In the genomic region with DNA sequence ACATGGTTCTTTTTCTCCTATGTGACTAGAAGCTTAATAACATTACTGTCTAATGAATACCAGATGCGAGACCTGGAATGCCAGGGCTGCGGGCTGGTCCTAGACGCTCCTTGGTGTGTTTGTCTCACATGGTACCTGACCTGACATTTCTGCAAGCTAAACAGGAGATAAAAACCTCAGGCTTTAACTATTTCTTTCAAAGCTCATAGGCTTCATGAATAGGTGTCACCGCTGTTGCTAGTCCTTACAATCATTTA, we compare ENCODE assay signal across 21 cellular contexts. TPM values are rescaled to one million over a fixed set of nuclear protein-coding genes. Genes with fewer than 3 reads are reported as not detected.
A peak's percentile ranks its signal among the peaks of the same experiment; 100 is the strongest.
DNase-seq lines count a peak whose midpoint lies in the region; ATAC-seq, FAIRE-seq and TF ChIP-seq lines count a peak whose summit lies in the region.
"Had no signal": no experiment of that assay in that cellular context is flagged by ENCODE, and none has a peak within 500 bp of the region (broad histone marks: within the 10 kb centered on the region; RNA-seq: fewer than 3 reads in every experiment).

No MANE protein-coding gene starts in this region.

- peaks cover 0 to 9% (median 0%) of the 10 kb centered on the region in 3 donors for H3K36me3 Mint-ChIP-seq in immature natural killer cell
- H3K36me3 Mint-ChIP-seq in activated T-cell treated with anti-CD3 and anti-CD28 coated beads, Interleukin-2, amount 50 U/mL, for 4 hours (ENCODE audit: insufficient read depth) = no peaks in the 10 kb centered on the region

- 11% methylated on average over 4 of the region's 4 CpGs for WGBS in SK-N-SH (ENCODE audit: low lambda C conversion rate)

- no peaks in the 10 kb centered on the region for H3K36me3 ChIP-seq in SK-N-SH (replicated peaks in 1 of 2; ENCODE audit: control insufficient read depth in 1 of 2, insufficient read depth in 2 of 2, low read length in 1 of 2)
- H3K36me3 ChIP-seq: BLaER1 treated with 17β-estradiol and CSF1 and Interleukin-3, amounts not matched to agents 10 nM and 100 nM had no signal

- no peak for TF ChIP-seq POLR2A in GM12892 (IDR thresholded peaks at IDR 0.05; ENCODE audit: low read depth, low read length)

- CTCF ChIA-PET in SK-N-SH (lab: Yijun Ruan, JAX) = no interaction called here

- H3K79me2 ChIP-seq in SK-N-SH (ENCODE audit: insufficient read depth) = no peaks in the 10 kb centered on the region

- H3K4me2 ChIP-seq in SK-N-SH = no peak overlapping the region

- H3K27me3 Mint-ChIP-seq in immature natural killer cell (ENCODE audit: low read depth in 3 of 3) = peaks cover 15 to 37% (median 23%) of the 10 kb centered on the region in 3 donors
- peaks cover 26% of the 10 kb centered on the region for H3K27me3 Mint-ChIP-seq in activated T-cell treated with anti-CD3 and anti-CD28 coated beads, Interleukin-2, amount 50 U/mL, for 4 hours (ENCODE audit: low read depth)

- H3K9me2 ChIP-seq in SK-N-SH = no peaks in the 10 kb centered on the region

- peak overlapping the region; percentile 64 to 91 (median 85) for H3K4me3 Mint-ChIP-seq in immature natural killer cell
- H3K4me3 Mint-ChIP-seq in activated T-cell treated with anti-CD3 and anti-CD28 coated beads, Interleukin-2, amount 50 U/mL, for 4 hours = no peak overlapping the region
- H3K4me3 Mint-ChIP-seq: HFFc6 had no signal

- H3K9ac ChIP-seq in SK-N-SH = no peak overlapping the region
- H3K9ac ChIP-seq: BLaER1 treated with 17β-estradiol and CSF1 and Interleukin-3, amounts not matched to agents 10 nM and 100 nM had no signal

- TF ChIP-seq EP300 in SK-N-SH (IDR thresholded peaks at IDR 0.05; ENCODE audit: borderline replicate concordance in 1 of 2, low read depth in 1 of 2, low read length in 1 of 2) = no peak

- H3K9me3 Mint-ChIP-seq in immature natural killer cell = no peaks in the 10 kb centered on the region
- H3K9me3 Mint-ChIP-seq in activated T-cell treated with anti-CD3 and anti-CD28 coated beads, Interleukin-2, amount 50 U/mL, for 4 hours = no peaks in the 10 kb centered on the region
- H3K9me3 Mint-ChIP-seq: CD8-positive, alpha-beta memory T cell had no signal

- no peaks in the 10 kb centered on the region for H3K9me3 ChIP-seq in SK-N-SH

- POLR2A ChIA-PET in SK-N-SH (lab: Yijun Ruan, JAX) = no interaction called here

- H3K27ac ChIP-seq in SK-N-SH (ENCODE audit: low read depth in 2 of 2, low read length in 1 of 2) = no peak overlapping the region
- H3K27ac ChIP-seq: BLaER1 treated with 17β-estradiol and CSF1 and Interleukin-3, amounts not matched to agents 10 nM and 100 nM had no signal

- no peak for TF ChIP-seq RAD21 in SK-N-SH (IDR thresholded peaks at IDR 0.05; ENCODE audit: low read length)

- H3K27ac Mint-ChIP-seq in immature natural killer cell = peak overlapping the region in 3 of 6 donors; percentile 5 to 89 (median 39)
- H3K27ac Mint-ChIP-seq: CD8-positive, alpha-beta memory T cell; HFFc6 had no signal

- peaks cover 45 to 48% of the 10 kb centered on the region in 2 donors for H3K4me1 Mint-ChIP-seq in immature natural killer cell
- no peaks in the 10 kb centered on the region for H3K4me1 Mint-ChIP-seq in activated T-cell treated with anti-CD3 and anti-CD28 coated beads, Interleukin-2, amount 50 U/mL, for 4 hours (ENCODE audit: low read depth)

- H2AFZ ChIP-seq in SK-N-SH (ENCODE audit: low read depth) = no peak overlapping the region

- FAIRE-seq in GM12892 (lab: Jason Lieb, UNC) = no peak
- FAIRE-seq: D721Med, G401.6, GM12878, GM18507, K562 had no signal

- H3K27me3 ChIP-seq in SK-N-SH (ENCODE audit: insufficient read depth) = peaks cover 9% of the 10 kb centered on the region; the same call in 1 of the 2 replicates

- H3K4me3 ChIP-seq in SK-N-SH (ENCODE audit: low read depth in 2 of 2, low read length in 1 of 2) = no peak overlapping the region
- H3K4me3 ChIP-seq: BLaER1 treated with 17β-estradiol and CSF1 and Interleukin-3, amounts not matched to agents 10 nM and 100 nM; GM12878; K562 had no signal

- H3K4me1 ChIP-seq in SK-N-SH (ENCODE audit: control insufficient read depth in 1 of 2, insufficient read depth in 2 of 2, low read depth in 1 of 2, low read length in 1 of 2) = peaks cover 0 to 3% of the 10 kb centered on the region in 2 experiments; a peak in 1 of 4 replicates

- H3F3A ChIP-seq in SK-N-SH (replicated peaks; ENCODE audit: insufficient read depth) = no peaks in the 10 kb centered on the region

- DNase-seq in EL (peak; percentile 31), SK-N-SH (peak; percentile 64), immature natural killer cell (no peak), GM12892 (ENCODE audit: insufficient read length) (no peak), GM20000 (ENCODE audit: low spot score) (no peak)
- DNase-seq in activated effector memory CD4-positive, alpha-beta T cell treated with Interleukin-2 at 50 U/mL for 16 hours = no peak
- no peak for DNase-seq in activated T-cell treated with anti-CD3 and anti-CD28 coated beads, Interleukin-2, amount 50 U/mL, for 4 hours
- DNase-seq: ACHN; CD8-positive, alpha-beta memory T cell; DMS79; HFFc6; NCI-H1417 treated with DMSO at 0.1 percent for 48 hours; NCI-H748 treated with DMSO at 0.1 percent for 48 hours; PC-3 had no signal

- no peak for TF ChIP-seq CTCF in SK-N-SH (IDR thresholded peaks at IDR 0.05)
- TF ChIP-seq CTCF in GM20000 (IDR thresholded peaks at IDR 0.05; ENCODE audit: extremely low read depth, missing control alignments) = no peak

- no peaks in the 10 kb centered on the region for H4K20me1 ChIP-seq in SK-N-SH (ENCODE audit: insufficient read depth)
- H4K20me1 ChIP-seq: BLaER1 treated with 17β-estradiol and CSF1 and Interleukin-3, amounts not matched to agents 10 nM and 100 nM had no signal

- no peak for ATAC-seq in activated T-cell treated with anti-CD3 and anti-CD28 coated beads, Interleukin-2, amount 50 U/mL, for 4 hours
- ATAC-seq: PC-3 had no signal

TF ChIP-seq in SK-N-SH, 30 proteins besides CTCF, POLR2A, EP300 and RAD21 (continues in another document):
- TF ChIP-seq CHD2 (IDR thresholded peaks at IDR 0.05; ENCODE audit: low read length, partially characterized antibody) (no peak), SMC3 (IDR thresholded peaks at IDR 0.05; ENCODE audit: low read depth, low read length) (no peak), RFX5 (IDR thresholded peaks at IDR 0.05; ENCODE audit: low read length) (no peak), TEAD4 (IDR thresholded peaks at IDR 0.05; ENCODE audit: borderline replicate concordance, insufficient read depth) (no peak), TCF12 (IDR thresholded peaks at IDR 0.05) (peak; percentile 33; the same call in 1 of the 2 replicates), POLR2AphosphoS5 (IDR thresholded peaks at IDR 0.05; ENCODE audit: low read depth, low read length) (no peak), RXRA (IDR thresholded peaks at IDR 0.05; ENCODE audit: borderline replicate concordance, low read depth) (no peak), RCOR1 (IDR thresholded peaks at IDR 0.05; ENCODE audit: low read length) (peak; percentile 51; the same call in 1 of the 2 replicates), FOXM1 (IDR thresholded peaks at IDR 0.05; ENCODE audit: low read depth) (no peak), SIN3A (IDR thresholded peaks at IDR 0.05; ENCODE audit: borderline replicate concordance, low read depth, low read length) (no peak), MXI1 (IDR thresholded peaks at IDR 0.05; ENCODE audit: low read depth, low read length) (no peak), FOSL2 (IDR thresholded peaks at IDR 0.05; ENCODE audit: borderline replicate concordance, low read depth) (no peak), NFIC (IDR thresholded peaks at IDR 0.05; ENCODE audit: borderline replicate concordance) (no peak), GABPA (IDR thresholded peaks at IDR 0.05; ENCODE audit: low read depth) (no peak)
- TF ChIP-seq, protein P1, sequence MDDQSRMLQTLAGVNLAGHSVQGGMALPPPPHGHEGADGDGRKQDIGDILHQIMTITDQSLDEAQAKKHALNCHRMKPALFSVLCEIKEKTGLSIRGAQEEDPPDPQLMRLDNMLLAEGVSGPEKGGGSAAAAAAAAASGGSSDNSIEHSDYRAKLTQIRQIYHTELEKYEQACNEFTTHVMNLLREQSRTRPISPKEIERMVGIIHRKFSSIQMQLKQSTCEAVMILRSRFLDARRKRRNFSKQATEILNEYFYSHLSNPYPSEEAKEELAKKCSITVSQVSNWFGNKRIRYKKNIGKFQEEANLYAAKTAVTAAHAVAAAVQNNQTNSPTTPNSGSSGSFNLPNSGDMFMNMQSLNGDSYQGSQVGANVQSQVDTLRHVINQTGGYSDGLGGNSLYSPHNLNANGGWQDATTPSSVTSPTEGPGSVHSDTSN (IDR thresholded peaks at IDR 0.05) = no peak
- TF ChIP-seq, protein P2, sequence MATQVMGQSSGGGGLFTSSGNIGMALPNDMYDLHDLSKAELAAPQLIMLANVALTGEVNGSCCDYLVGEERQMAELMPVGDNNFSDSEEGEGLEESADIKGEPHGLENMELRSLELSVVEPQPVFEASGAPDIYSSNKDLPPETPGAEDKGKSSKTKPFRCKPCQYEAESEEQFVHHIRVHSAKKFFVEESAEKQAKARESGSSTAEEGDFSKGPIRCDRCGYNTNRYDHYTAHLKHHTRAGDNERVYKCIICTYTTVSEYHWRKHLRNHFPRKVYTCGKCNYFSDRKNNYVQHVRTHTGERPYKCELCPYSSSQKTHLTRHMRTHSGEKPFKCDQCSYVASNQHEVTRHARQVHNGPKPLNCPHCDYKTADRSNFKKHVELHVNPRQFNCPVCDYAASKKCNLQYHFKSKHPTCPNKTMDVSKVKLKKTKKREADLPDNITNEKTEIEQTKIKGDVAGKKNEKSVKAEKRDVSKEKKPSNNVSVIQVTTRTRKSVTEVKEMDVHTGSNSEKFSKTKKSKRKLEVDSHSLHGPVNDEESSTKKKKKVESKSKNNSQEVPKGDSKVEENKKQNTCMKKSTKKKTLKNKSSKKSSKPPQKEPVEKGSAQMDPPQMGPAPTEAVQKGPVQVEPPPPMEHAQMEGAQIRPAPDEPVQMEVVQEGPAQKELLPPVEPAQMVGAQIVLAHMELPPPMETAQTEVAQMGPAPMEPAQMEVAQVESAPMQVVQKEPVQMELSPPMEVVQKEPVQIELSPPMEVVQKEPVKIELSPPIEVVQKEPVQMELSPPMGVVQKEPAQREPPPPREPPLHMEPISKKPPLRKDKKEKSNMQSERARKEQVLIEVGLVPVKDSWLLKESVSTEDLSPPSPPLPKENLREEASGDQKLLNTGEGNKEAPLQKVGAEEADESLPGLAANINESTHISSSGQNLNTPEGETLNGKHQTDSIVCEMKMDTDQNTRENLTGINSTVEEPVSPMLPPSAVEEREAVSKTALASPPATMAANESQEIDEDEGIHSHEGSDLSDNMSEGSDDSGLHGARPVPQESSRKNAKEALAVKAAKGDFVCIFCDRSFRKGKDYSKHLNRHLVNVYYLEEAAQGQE (IDR thresholded peaks at IDR 0.05; ENCODE audit: low read depth, low read length) = no peak

RNA-seq across cellular contexts. Expression of a gene that starts 38.6 kb away (rescaled TPM):
- polyA plus RNA-seq in SK-N-SH (2012; rRNA removed) = not detected in 2 replicates
- polyA plus RNA-seq in SK-N-SH (2012; cell fraction: cytosol; rRNA removed) = 0.05 and 0.08 TPM in 2 replicates
- 0.08 and 0.23 TPM in 2 replicates for polyA plus RNA-seq in SK-N-SH (2012; cell fraction: nucleus; rRNA removed)
- polyA plus RNA-seq in immature natural killer cell = 1 to 10 TPM; 3.1 to 7.8 (median 5.9) TPM
- 8.4 TPM for polyA plus RNA-seq in GM12892 (2012; ENCODE audit: missing spikeins)
- under 1 TPM; 0.16 to 0.73 (median 0.33) TPM for total RNA-seq in activated T-cell treated with anti-CD3 and anti-CD28 coated beads, Interleukin-2, amount 50 U/mL, for 4 hours
- total RNA-seq: SK-MEL-5 had no signal
- polyA plus RNA-seq: K562 had no signal

Comparison
In these comparisons a context has a peak if more than half of its experiments do, and no peak if none do; other contexts are left out.
1. DNase-seq: peak in EL (single experiment) and SK-N-SH (single experiment); none in immature natural killer cell (0 of 3), activated effector memory CD4-positive, alpha-beta T cell treated with Interleukin-2 at 50 U/mL for 16 hours (single experiment), GM12892 (single experiment), GM20000 (single experiment) and activated T-cell treated with anti-CD3 and anti-CD28 coated beads, Interleukin-2, amount 50 U/mL, for 4 hours (single experiment).